Comparison of ENCODE assay signal across 8 cellular contexts in genomic region chr3:53375019-53375418, GRCh38. TPM values are rescaled to one million over a fixed set of nuclear protein-coding genes. Genes with fewer than 3 reads are reported as not detected.
A peak's percentile ranks its signal among the peaks of the same experiment; 100 is the strongest.
DNase-seq lines count a peak whose midpoint lies in the region; ATAC-seq and TF ChIP-seq lines count a peak whose summit lies in the region.

No MANE protein-coding gene starts in this region.

- H2AFZ ChIP-seq in neural cell (ENCODE audit: low read depth, low read length) = no peak overlapping the region

- intact Hi-C loops in transverse colon (cut with DNase I; ENCODE audit: low total_unique reads) = loop anchor here (5.0 kb wide), 1 partner anchor 337 kb away; no protein-coding TSS in a partner anchor

- H3K27me3 ChIP-seq in H7 (ENCODE audit: control insufficient read depth, insufficient read depth, low read length) = no peaks in the 10 kb centered on the region
- H3K27me3 ChIP-seq in neural cell (ENCODE audit: insufficient read depth, low read depth, low read length) = no peaks in the 10 kb centered on the region
- no peaks in the 10 kb centered on the region for H3K27me3 ChIP-seq in transverse colon

- no peak overlapping the region for H3K9ac ChIP-seq in neural cell (ENCODE audit: low read length)

- TF ChIP-seq RAD21 in neural cell (conservative IDR thresholded peaks at IDR 0.05) = peak; percentile 73

- TF ChIP-seq CTCF in fibroblast of mammary gland (conservative IDR thresholded peaks at IDR 0.05; ENCODE audit: control insufficient read depth, insufficient read depth, low read depth, low read length) = peak; percentile 84
- peak; percentile 67 for TF ChIP-seq CTCF in neural cell (IDR thresholded peaks at IDR 0.05; ENCODE audit: poor library complexity, severe bottlenecking)
- peak; percentile 74 to 90 (median 81) for TF ChIP-seq CTCF in transverse colon (IDR thresholded peaks at IDR 0.05)

- no peak for TF ChIP-seq POLR2A in transverse colon (IDR thresholded peaks at IDR 0.05)

- H3K4me3 ChIP-seq in H7 (ENCODE audit: insufficient read depth, low read depth, low read length) (no peak overlapping the region), fibroblast of mammary gland (ENCODE audit: control insufficient read depth, low read depth, low read length) (no peak overlapping the region), neural cell (ENCODE audit: low read length) (no peak overlapping the region), transverse colon (no peak overlapping the region)

- no peaks in the 10 kb centered on the region for H3K9me2 ChIP-seq in neural cell (ENCODE audit: insufficient read depth, low read length)

- no peaks in the 10 kb centered on the region for H3K4me1 ChIP-seq in transverse colon

- TF ChIP-seq EP300 in neural cell (conservative IDR thresholded peaks at IDR 0.05; ENCODE audit: poor library complexity, severe bottlenecking) (no peak), transverse colon (IDR thresholded peaks at IDR 0.05; ENCODE audit: low read depth) (no peak)

- in situ Hi-C loops in Caki2 (cut with HindIII; ENCODE audit: low pct_unique_long_range_greater_than_20kb, low sequenced_read_pairs) (no loop called here), transverse colon (cut with MboI; ENCODE audit: low pct_ligation_motif_present in 1 of 4, low pct_unique_long_range_greater_than_20kb in 1 of 4, low sequenced_read_pairs in 3 of 4) (loop anchor here (5.0 to 10.0 kb wide), 3 partner anchors 330 to 340 kb away; no protein-coding TSS in a partner anchor)

- no peaks in the 10 kb centered on the region for H3K79me2 ChIP-seq in neural cell (replicated peaks; ENCODE audit: insufficient read depth, low read length)

- H4K20me1 ChIP-seq in neural cell (ENCODE audit: insufficient read depth) = no peaks in the 10 kb centered on the region

- no peak overlapping the region for H3K27ac ChIP-seq in neural cell (ENCODE audit: low read length)
- H3K27ac ChIP-seq in transverse colon = no peak overlapping the region

- no peaks in the 10 kb centered on the region for H3K36me3 ChIP-seq in H7 (replicated peaks; ENCODE audit: control insufficient read depth, insufficient read depth, low read length)
- no peaks in the 10 kb centered on the region for H3K36me3 ChIP-seq in neural cell (ENCODE audit: insufficient read depth, low read length)
- H3K36me3 ChIP-seq in transverse colon = no peaks in the 10 kb centered on the region

- DNase-seq in Caki2 (ENCODE audit: low read depth) (peak; percentile 33), H7 (peak; percentile 79), NCI-H510A treated with DMSO at 0.1 percent for 48 hours (lab: John Stamatoyannopoulos, UW) (peak; percentile 29), fibroblast of mammary gland (ENCODE audit: low read depth) (peak; percentile 67), transverse colon (peak; percentile 71)
- peak; percentile 32 for DNase-seq in activated CD8-positive, alpha-beta memory T cell treated with anti-CD3 and anti-CD28 coated beads, Interleukin-2, amount 50 U/mL, for 4 hours

- no peak overlapping the region for H3K4me2 ChIP-seq in neural cell (ENCODE audit: low read length)

- ATAC-seq in GM18498 (IDR thresholded peaks at IDR 0.05; ENCODE audit: unreplicated experiment) = no peak

- WGBS in transverse colon (ENCODE audit: low coverage in 1 of 2), 2 donors = 55 to 58% methylated on average over 8 of the region's 8 CpGs

- H3K9me3 ChIP-seq in neural cell (ENCODE audit: low read length) (no peaks in the 10 kb centered on the region), transverse colon (no peaks in the 10 kb centered on the region)

- H3F3A ChIP-seq in neural cell (ENCODE audit: insufficient read depth, low read length, poor library complexity, severe bottlenecking) = no peaks in the 10 kb centered on the region

TF ChIP-seq in neural cell, 6 proteins besides CTCF, POLR2A, EP300 and RAD21:
- TF ChIP-seq SMC3 (conservative IDR thresholded peaks at IDR 0.05; ENCODE audit: poor library complexity) (peak; percentile 66), EZH2 (IDR thresholded peaks at IDR 0.05; ENCODE audit: borderline replicate concordance, insufficient read depth, low read length, poor library complexity, severe bottlenecking) (no peak)

RNA-seq across cellular contexts. Expression of gene DCP1A, which starts 27.7 kb away (rescaled TPM):
- 4.2 and 8.3 TPM in 2 replicates for total RNA-seq in Caki2 (2014; rRNA removed; shearing (Covaris generic); ENCODE audit: low replicate concordance)
- 12.9 and 15.9 TPM in 2 replicates for total RNA-seq in H7 (2014; rRNA removed; shearing (Covaris generic))
- 12.5 and 14.3 TPM in 2 replicates for polyA plus RNA-seq in neural cell
- polyA minus RNA-seq in neural cell = 29.9 and 39.7 TPM in 2 replicates
- 10 to 100 TPM; 11.6 to 22.4 (median 17.2) TPM for total RNA-seq in transverse colon

Comparison
In these comparisons a context has a peak if more than half of its experiments do, and no peak if none do; other contexts are left out.
1. DNase-seq: peak in every context shown above with its lines; median percentile 79 in H7; 71 in transverse colon; 67 in fibroblast of mammary gland; 33 in Caki2; 32 in activated CD8-positive, alpha-beta memory T cell treated with anti-CD3 and anti-CD28 coated beads, Interleukin-2, amount 50 U/mL, for 4 hours; 29 in NCI-H510A treated with DMSO at 0.1 percent for 48 hours.